ENCODE assay signal across 20 cellular contexts in the genomic region with DNA sequence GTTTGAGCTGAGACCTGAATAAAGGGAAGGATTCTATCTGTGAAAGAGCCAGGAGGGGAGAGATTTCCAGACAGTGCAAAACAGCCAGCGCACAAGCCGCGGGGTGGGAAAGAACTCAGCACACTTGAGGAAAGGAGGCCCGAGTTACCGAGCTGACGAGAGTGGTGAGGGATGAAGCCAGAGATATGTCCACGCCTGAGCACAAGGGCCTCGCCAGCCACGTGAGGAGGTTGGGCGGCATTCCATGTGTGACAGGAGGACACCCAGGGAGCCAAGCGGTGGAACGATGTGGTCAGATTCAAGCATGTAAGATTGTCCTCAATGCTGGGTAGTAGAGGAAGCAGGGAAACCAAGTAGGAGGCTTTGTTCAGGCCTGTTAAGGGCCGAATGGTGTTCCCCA. TPM values are rescaled to one million over a fixed set of nuclear protein-coding genes. Genes with fewer than 3 reads are reported as not detected.
DNase-seq lines count a peak whose midpoint lies in the region; ATAC-seq, FAIRE-seq and TF ChIP-seq lines count a peak whose summit lies in the region.
"Had no signal": no experiment of that assay in that cellular context is flagged by ENCODE, and none has a peak within 500 bp of the region (broad histone marks: within the 10 kb centered on the region; RNA-seq: fewer than 3 reads in every experiment).

No MANE protein-coding gene starts in this region.

- H3K14ac ChIP-seq in H1 (ENCODE audit: insufficient read length) = no peak overlapping the region

- no peak overlapping the region for H4K5ac ChIP-seq in H1 (ENCODE audit: insufficient read length, low read depth, low read length)

- TF ChIP-seq EP300 in H1 (IDR thresholded peaks at IDR 0.05; ENCODE audit: borderline replicate concordance in 1 of 2, low read depth in 2 of 2, low read length in 2 of 2) = no peak

- H3K4me2 ChIP-seq in H1 (ENCODE audit: insufficient read depth in 1 of 2, low read depth in 2 of 2, low read length in 2 of 2) = no peak overlapping the region

- H3K79me1 ChIP-seq in H1 (ENCODE audit: low read depth, low read length) = no peaks in the 10 kb centered on the region

- TF ChIP-seq CTCF in left ventricle myocardium inferior (IDR thresholded peaks at IDR 0.05; ENCODE audit: borderline replicate concordance) (no peak), right atrium auricular region (IDR thresholded peaks at IDR 0.05) (no peak), H1 (IDR thresholded peaks at IDR 0.05; ENCODE audit: control extremely low read depth in 1 of 3, insufficient read depth in 1 of 3, low read depth in 1 of 3, low read length in 3 of 3) (no peak)

- FAIRE-seq in H1 (lab: Jason Lieb, UNC) = no peak
- FAIRE-seq: GM12891, GM18507 had no signal

- 93% methylated on average over 13 of the region's 13 CpGs; no CpG with 5 or more reads in 1 of the 2 experiments for WGBS in H1 (ENCODE audit: extremely low coverage in 1 of 2, insufficient coverage in 1 of 2, insufficient read length in 1 of 2, insufficient replicate concordance in 2 of 2, low coverage in 1 of 2, low lambda C conversion rate in 2 of 2, missing lambda C conversion rate in 1 of 2), 2 experiments

- H4K91ac ChIP-seq in H1 (replicated peaks; ENCODE audit: insufficient read length, low read length) = peak overlapping the region; percentile 28

- H4K20me1 ChIP-seq in H1 (replicated peaks in 1 of 2; ENCODE audit: control insufficient read depth in 1 of 2, insufficient read depth in 2 of 2, low read length in 2 of 2) = no peaks in the 10 kb centered on the region

- H3K79me2 ChIP-seq in H1 (ENCODE audit: control insufficient read depth in 1 of 2, insufficient read depth in 2 of 2, low read length in 2 of 2) = no peaks in the 10 kb centered on the region

- H2BK15ac ChIP-seq in H1 (ENCODE audit: low read length) = 0 out of 2 replicates have a peak overlapping the region, but pooled peaks have one; percentile 18

- H3K36me3 ChIP-seq in left ventricle myocardium inferior = no peaks in the 10 kb centered on the region
- H3K36me3 ChIP-seq in right atrium auricular region = no peaks in the 10 kb centered on the region
- no peaks in the 10 kb centered on the region for H3K36me3 ChIP-seq in H1 (ENCODE audit: control insufficient read depth in 2 of 4, insufficient read depth in 4 of 4, low read length in 3 of 4)

- peaks cover 40% of the 10 kb centered on the region for H3K27me3 ChIP-seq in left ventricle myocardium inferior (ENCODE audit: low read depth)
- no peaks in the 10 kb centered on the region for H3K27me3 ChIP-seq in right atrium auricular region
- no peaks in the 10 kb centered on the region for H3K27me3 ChIP-seq in H1 (replicated peaks in 1 of 4; ENCODE audit: control insufficient read depth in 3 of 4, extremely low read depth in 1 of 4, insufficient read depth in 3 of 4, low read length in 3 of 4)

- H3K9me3 ChIP-seq in left ventricle myocardium inferior (replicated peaks) (peaks cover 5% of the 10 kb centered on the region), right atrium auricular region (no peaks in the 10 kb centered on the region), H1 (ENCODE audit: insufficient read depth in 2 of 2, low read depth in 1 of 2, low read length in 1 of 2) (no peaks in the 10 kb centered on the region)

- no peak overlapping the region for H3K9ac ChIP-seq in H1 (replicated peaks in 1 of 4; ENCODE audit: extremely low read depth in 1 of 4, low read depth in 3 of 4, low read length in 3 of 4)

- H3K27ac ChIP-seq in left ventricle myocardium inferior (replicated peaks) (no peak overlapping the region), right atrium auricular region (no peak overlapping the region), H1 (ENCODE audit: low read depth, low read length) (no peak overlapping the region)

- H3K23ac ChIP-seq in H1 (ENCODE audit: insufficient read length) = no peak overlapping the region

- DNase-seq in left ventricle myocardium inferior (peak; percentile 45), right atrium auricular region (ENCODE audit: low spot score) (no peak), H1 (ENCODE audit: low read depth in 1 of 2, low spot score in 2 of 2) (no peak), islet precursor cell (peak; percentile 30), NCI-H1694 treated with DMSO at 0.1 percent for 48 hours (lab: John Stamatoyannopoulos, UW) (no peak)
- DNase-seq: C1 segment of cervical spinal cord; Calu3; CD4-positive, alpha-beta memory T cell; COR-L47; DMS53; DMS79 treated with DMSO at 0.1 percent for 48 hours; GF-D8; H9 had no signal

- H2BK12ac ChIP-seq in H1 (ENCODE audit: low read depth, low read length) = no peak overlapping the region

- no peak for TF ChIP-seq RAD21 in H1 (IDR thresholded peaks at IDR 0.05 in 1 of 2, conservative IDR thresholded peaks at IDR 0.05 in 1 of 2; ENCODE audit: low read depth in 2 of 2, low read length in 2 of 2)

- H4K8ac ChIP-seq in H1 (ENCODE audit: extremely low read depth, insufficient read depth, low read length) = no peak overlapping the region

- H3K4me3 ChIP-seq in left ventricle myocardium inferior (no peak overlapping the region), right atrium auricular region (no peak overlapping the region), H1 (ENCODE audit: extremely low read depth in 1 of 4, insufficient read depth in 2 of 4, low read depth in 3 of 4, low read length in 4 of 4) (no peak overlapping the region)

- no peak overlapping the region for H2BK5ac ChIP-seq in H1 (ENCODE audit: low read depth, low read length)

- H3K4ac ChIP-seq in H1 (replicated peaks; ENCODE audit: insufficient read length, low read depth, low read length) = no peak overlapping the region

- POLR2A ChIA-PET in H1 (lab: Charles Lee; ENCODE audit: partially characterized antibody) = no interaction called here

- H2AK5ac ChIP-seq in H1 (ENCODE audit: low read depth, low read length) = no peak overlapping the region

- CTCF ChIA-PET in H1 (lab: Charles Lee; ENCODE audit: partially characterized antibody) = interaction anchor here (0.8 to 1.9 kb wide), 9 partner anchors 8 to 517 kb away, joined by 3 to 4 read pairs (median 3); a partner anchor contains a TSS

- no peak for TF ChIP-seq POLR2A in H1 (IDR thresholded peaks at IDR 0.05; ENCODE audit: control extremely low read depth in 1 of 2, low read depth in 2 of 2, low read length in 2 of 2)

- ATAC-seq in GM18909 (IDR thresholded peaks at IDR 0.05; ENCODE audit: poor library complexity, unreplicated experiment) = no peak
- ATAC-seq: HCT116 had no signal

- no peak overlapping the region for H3K56ac ChIP-seq in H1 (replicated peaks; ENCODE audit: insufficient read length, low read depth, low read length)

- no peak overlapping the region for H3K18ac ChIP-seq in H1 (ENCODE audit: extremely low read depth, low read length)

- no peaks in the 10 kb centered on the region for H3K23me2 ChIP-seq in H1 (ENCODE audit: low read depth, low read length)

- intact Hi-C loops in left ventricle myocardium inferior (cut with micrococcal nuclease) = no loop called here

- no peaks in the 10 kb centered on the region for H3K4me1 ChIP-seq in left ventricle myocardium inferior
- H3K4me1 ChIP-seq in right atrium auricular region = no peaks in the 10 kb centered on the region
- H3K4me1 ChIP-seq in H1 (replicated peaks in 1 of 4; ENCODE audit: control insufficient read depth in 3 of 4, insufficient read depth in 4 of 4, low read length in 3 of 4) = no peaks in the 10 kb centered on the region; a peak in 1 of 7 replicates

- H2AFZ ChIP-seq in H1 (ENCODE audit: low read length) = no peak overlapping the region

- no peak overlapping the region for H2BK120ac ChIP-seq in H1 (replicated peaks; ENCODE audit: low read depth, low read length)

- H2BK20ac ChIP-seq in H1 (ENCODE audit: low read length) = no peak overlapping the region

TF ChIP-seq in H1, 55 proteins besides CTCF, POLR2A, EP300 and RAD21 (continues in another document):
- TF ChIP-seq POU5F1 (IDR thresholded peaks at IDR 0.05; ENCODE audit: low read depth, low read length) = no peak
- TF ChIP-seq, protein P1, sequence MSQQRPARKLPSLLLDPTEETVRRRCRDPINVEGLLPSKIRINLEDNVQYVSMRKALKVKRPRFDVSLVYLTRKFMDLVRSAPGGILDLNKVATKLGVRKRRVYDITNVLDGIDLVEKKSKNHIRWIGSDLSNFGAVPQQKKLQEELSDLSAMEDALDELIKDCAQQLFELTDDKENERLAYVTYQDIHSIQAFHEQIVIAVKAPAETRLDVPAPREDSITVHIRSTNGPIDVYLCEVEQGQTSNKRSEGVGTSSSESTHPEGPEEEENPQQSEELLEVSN (IDR thresholded peaks at IDR 0.05) = no peak
- TF ChIP-seq SIX5 (IDR thresholded peaks at IDR 0.05; ENCODE audit: low read depth, low read length) = no peak
- no peak for TF ChIP-seq FOSL1 (IDR thresholded peaks at IDR 0.05; ENCODE audit: insufficient read depth, low read depth, low read length)
- TF ChIP-seq SP2 (IDR thresholded peaks at IDR 0.05; ENCODE audit: low read length) = no peak

RNA-seq across cellular contexts. Expression of a gene that starts 17.0 kb away (rescaled TPM):
- total RNA-seq in left ventricle myocardium inferior (37.2 TPM), right atrium auricular region (10 to 100 TPM; 23.3 to 33.0 TPM)
- 94.1 and 97.6 TPM in 2 replicates for total RNA-seq in H1 (2021; fragmentation: NEBNext Ultra II Directional; extraction: Animal tissue kit (Norgen Biotek cat#: 25700))
- polyA plus RNA-seq in H1 (2011; rRNA removed) = 54.5 and 72.7 TPM in 2 replicates
- 81.1 TPM for polyA plus RNA-seq in H1 (2011; cell fraction: cytosol; rRNA removed)
- polyA plus RNA-seq in H1 (2011; cell fraction: nucleus; rRNA removed) = 67.1 TPM
- polyA plus RNA-seq in H1 (2012, experiment 1 of 2) = 77.2 to 112 TPM (median 101 TPM) in 4 replicates
- polyA plus RNA-seq in H1 (2012, experiment 2 of 2) = 39.1 TPM
- polyA plus RNA-seq in H1 (2013, experiment 1 of 2) = 30.9 TPM
- 32.6 TPM for polyA plus RNA-seq in H1 (2013, experiment 2 of 2)
- 249 and 320 TPM in 2 replicates for polyA minus RNA-seq in H1 (2011; rRNA and poly(A)+ RNA removed)
- 55.5 TPM for polyA minus RNA-seq in H1 (2011; cell fraction: cytosol; rRNA and poly(A)+ RNA removed)
- polyA minus RNA-seq in H1 (2011; cell fraction: nucleus; rRNA and poly(A)+ RNA removed) = 81.9 TPM

RNA-seq across cellular contexts. Expression of a gene that starts 17.4 kb away (rescaled TPM):
- total RNA-seq in left ventricle myocardium inferior = not detected
- not detected for total RNA-seq in right atrium auricular region
- total RNA-seq in H1 (2021; fragmentation: NEBNext Ultra II Directional; extraction: Animal tissue kit (Norgen Biotek cat#: 25700)) = 0.08 and 0.19 TPM in 2 replicates
- 0.03 and 0.05 TPM in 2 replicates for polyA plus RNA-seq in H1 (2011; rRNA removed)
- 0.06 TPM for polyA plus RNA-seq in H1 (2011; cell fraction: cytosol; rRNA removed)
- 0.10 TPM for polyA plus RNA-seq in H1 (2011; cell fraction: nucleus; rRNA removed)
- polyA plus RNA-seq in H1 (2012, experiment 1 of 2) = 0.05 to 0.09 TPM (median 0.07 TPM) in 4 replicates
- not detected for polyA plus RNA-seq in H1 (2012, experiment 2 of 2)
- polyA plus RNA-seq in H1 (2013, experiment 1 of 2) = 0.06 TPM
- 0.06 TPM for polyA plus RNA-seq in H1 (2013, experiment 2 of 2)
- polyA minus RNA-seq in H1 (2011; rRNA and poly(A)+ RNA removed) = 0.13 and 0.15 TPM in 2 replicates
- not detected for polyA minus RNA-seq in H1 (2011; cell fraction: cytosol; rRNA and poly(A)+ RNA removed)
- polyA minus RNA-seq in H1 (2011; cell fraction: nucleus; rRNA and poly(A)+ RNA removed) = 0.20 TPM
- total RNA-seq: A172; Calu3; CD4-positive, alpha-beta memory T cell; G401; H9 had no signal
- polyA plus RNA-seq: BJ; CD4-positive, alpha-beta memory T cell had no signal

Comparison
In these comparisons a context has a peak if more than half of its experiments do, and no peak if none do; other contexts are left out.
1. DNase-seq: peak in left ventricle myocardium inferior (single experiment) and islet precursor cell (single experiment); none in right atrium auricular region (single experiment), H1 (0 of 2) and NCI-H1694 treated with DMSO at 0.1 percent for 48 hours (single experiment).